Comparison of ENCODE assay signal across 15 cellular contexts in genomic region chr12:93713800-93714199, GRCh38. TPM values are rescaled to one million over a fixed set of nuclear protein-coding genes. Genes with fewer than 3 reads are reported as not detected.
A peak's percentile ranks its signal among the peaks of the same experiment; 100 is the strongest.
DNase-seq lines count a peak whose midpoint lies in the region; ATAC-seq, FAIRE-seq and TF ChIP-seq lines count a peak whose summit lies in the region.
"Had no signal": no experiment of that assay in that cellular context is flagged by ENCODE, and none has a peak within 500 bp of the region (broad histone marks: within the 10 kb centered on the region; RNA-seq: fewer than 3 reads in every experiment).

No MANE protein-coding gene starts in this region.

- no peak for DNase-seq in heart right ventricle
- no peak for DNase-seq in Right ventricle myocardium inferior (ENCODE audit: missing footprints)
- no peak for DNase-seq in gastrocnemius medialis
- DNase-seq in T1000 (lab: John Stamatoyannopoulos, UW): no peak
- DNase-seq in NCI-H2107 treated with DMSO at 0.1 percent for 48 hours (lab: John Stamatoyannopoulos, UW; ENCODE audit: unreplicated experiment): no peak
- DNase-seq in activated effector memory CD4-positive, alpha-beta T cell treated with anti-CD3 and anti-CD28 coated beads, Interleukin-2, amount 50 U/mL, for 16 hours: no peak
- DNase-seq: C1 segment of cervical spinal cord; KG1; NCI-H1092; NCI-H2107; NCI-H69; NK-92 treated with Interleukin-12 subunit alpha and Interleukin-12 subunit beta, amount 100 ng/mL, for 24 hours had no signal

- no peak for TF ChIP-seq POLR2A in gastrocnemius medialis (IDR thresholded peaks at IDR 0.05)

- no peak for ATAC-seq in heart right ventricle
- no peak for ATAC-seq in Right ventricle myocardium inferior
- ATAC-seq in gastrocnemius medialis: peak in 1 of 2 donors; percentile 46
- no peak for ATAC-seq in HG02970 (IDR thresholded peaks at IDR 0.05; ENCODE audit: low FRiP score, unreplicated experiment)

- H3K36me3 ChIP-seq in heart right ventricle (no peaks in the 10 kb centered on the region), gastrocnemius medialis (peaks cover 0 to 4% of the 10 kb centered on the region in 2 donors)

- WGBS in heart right ventricle, 2 donors: 67 to 74% methylated on average over 4 of the region's 4 CpGs

- no peaks in the 10 kb centered on the region for H3K27me3 ChIP-seq in heart right ventricle
- H3K27me3 ChIP-seq in gastrocnemius medialis: no peaks in the 10 kb centered on the region

- no peak for TF ChIP-seq CTCF in heart right ventricle (IDR thresholded peaks at IDR 0.05)
- TF ChIP-seq CTCF in gastrocnemius medialis (IDR thresholded peaks at IDR 0.05 in 4 of 5, conservative IDR thresholded peaks at IDR 0.05 in 1 of 5): no peak

- in situ Hi-C loops in gastrocnemius medialis (cut with MboI; ENCODE audit: low sequenced_read_pairs in 4 of 4): no loop called here

- H3K4me3 ChIP-seq in heart right ventricle (no peak overlapping the region), gastrocnemius medialis (peak overlapping the region in 3 of 4 donors; percentile 5 to 35 (median 13))

- intact Hi-C loops in heart right ventricle (cut with DNase I) (no loop called here), Right ventricle myocardium inferior (cut with DNase I) (no loop called here), gastrocnemius medialis (cut with DNase I; ENCODE audit: low total_unique reads) (no loop called here)

- H3K27ac ChIP-seq in heart right ventricle (peak overlapping the region; percentile 47 to 85 (median 70)), gastrocnemius medialis (peak overlapping the region; percentile 53 to 78 (median 64))

- H3K9me3 ChIP-seq in heart right ventricle (peaks cover 0 to 32% (median 13%) of the 10 kb centered on the region in 11 donors), gastrocnemius medialis (peaks cover 0 to 9% (median 0%) of the 10 kb centered on the region in 3 donors)

- H3K4me1 ChIP-seq in heart right ventricle: peaks cover 3 to 35% (median 24%) of the 10 kb centered on the region in 9 donors
- peaks cover 28 to 41% of the 10 kb centered on the region in 2 donors for H3K4me1 ChIP-seq in gastrocnemius medialis

- FAIRE-seq in islet of Langerhans (lab: Jason Lieb, UNC): peak; percentile 56
- FAIRE-seq: H54 had no signal

RNA-seq across cellular contexts. Expression of gene CRADD, which starts 36.6 kb away (rescaled TPM):
- total RNA-seq in heart right ventricle (10 to 100 TPM; 36.3 to 80.1 (median 60.2) TPM), Right ventricle myocardium inferior (40.3 TPM), gastrocnemius medialis (10 to 100 TPM; 19.4 to 28.7 (median 22.6) TPM)
- polyA plus RNA-seq in heart right ventricle: 10 to 100 TPM in 1 of 2 donors, 1 to 10 TPM in 1; 5.0 to 32.8 TPM

Comparison
In these comparisons a context has a peak if more than half of its experiments do, and no peak if none do; other contexts are left out.
1. H3K4me3 ChIP-seq: peak in gastrocnemius medialis (3 of 4); none in heart right ventricle (0 of 10).